ENCODE assay signal across 33 cellular contexts in genomic region chr12:34119366-34119765, GRCh38.
"Had no signal": no experiment of that assay in that cellular context is flagged by ENCODE, and none has a peak within 500 bp of the region (broad histone marks: within the 10 kb centered on the region; RNA-seq: fewer than 3 reads in every experiment).

No MANE protein-coding gene starts in this region.

- ATAC-seq: activated CD4-positive, CD25-positive, alpha-beta regulatory T cell treated with anti-CD3 and anti-CD28 coated beads, Interleukin-2, amount 50 U/mL, for 24 hours; activated CD8-positive, alpha-beta memory T cell treated with anti-CD3 and anti-CD28 coated beads, Interleukin-2, amount 10 ng/mL, durations not matched to agents 7 days and 5 days; activated CD8-positive, alpha-beta T cell treated with anti-CD3 and anti-CD28 coated beads, Interleukin-2, amount 10 ng/mL, durations not matched to agents 7 days and 5 days; activated naive CD8-positive, alpha-beta T cell treated with anti-CD3 and anti-CD28 coated beads, Interleukin-2, amount 50 U/mL, for 24 hours; body of pancreas; esophagus mucosa; gastroesophageal sphincter; T-helper 17 cell had no signal

- H3K27me3 ChIP-seq: adrenal gland, body of pancreas, gastroesophageal sphincter had no signal

- DNase-seq: activated B cell treated with CpG ODN at 0.5 μM for 24 hours; activated CD4-positive, alpha-beta memory T cell treated with anti-CD3 and anti-CD28 coated beads for 36 hours; activated CD4-positive, alpha-beta T cell treated with anti-CD3 and anti-CD28 coated beads, Interleukin-2, amount 10 ng/mL, durations not matched to agents 24 days and 14 days; activated CD8-positive, alpha-beta memory T cell treated with anti-CD3 and anti-CD28 coated beads, Interleukin-2, amount 10 ng/mL, durations not matched to agents 7 days and 5 days; activated CD8-positive, alpha-beta memory T cell treated with anti-CD3 and anti-CD28 coated beads, Interleukin-2, amount 50 U/mL, for 4 hours; activated CD8-positive, alpha-beta T cell treated with anti-CD3 and anti-CD28 coated beads, Interleukin-2, amount 10 ng/mL, durations not matched to agents 7 days and 5 days; activated effector memory CD4-positive, alpha-beta T cell treated with anti-CD3 and anti-CD28 coated beads, Interleukin-2, amount 50 U/mL, for 16 hours; activated naive CD4-positive, alpha-beta T cell treated with anti-CD3 and anti-CD28 coated beads for 36 hours; activated naive CD8-positive, alpha-beta T cell treated with anti-CD3 and anti-CD28 coated beads for 36 hours; activated naive CD8-positive, alpha-beta T cell treated with anti-CD3 and anti-CD28 coated beads, Interleukin-2, amount 50 U/mL, for 24 hours; activated T-cell treated with anti-CD3 and anti-CD28 coated beads, Interleukin-2, amount 50 U/mL, for 1 hour; activated T-cell treated with anti-CD3 and anti-CD28 coated beads, Interleukin-2, amount 50 U/mL, for 48 hours; adrenal gland; amygdala; aorta; body of pancreas; caudate nucleus; dorsolateral prefrontal cortex; effector memory CD4-positive, alpha-beta T cell; endodermal cell; foreskin melanocyte; head of caudate nucleus; T-helper 1 cell; T-helper 17 cell; T1000; WERI-Rb-1 had no signal

- H3K27ac Mint-ChIP-seq: activated B cell treated with CpG ODN at 0.5 μM for 24 hours; activated CD4-positive, alpha-beta memory T cell treated with anti-CD3 and anti-CD28 coated beads for 36 hours; activated CD4-positive, alpha-beta T cell treated with anti-CD3 and anti-CD28 coated beads, Interleukin-2, amount 10 ng/mL, durations not matched to agents 24 days and 14 days; activated CD8-positive, alpha-beta memory T cell treated with anti-CD3 and anti-CD28 coated beads, Interleukin-2, amount 10 ng/mL, durations not matched to agents 7 days and 5 days; activated CD8-positive, alpha-beta T cell treated with anti-CD3 and anti-CD28 coated beads, Interleukin-2, amount 10 ng/mL, durations not matched to agents 7 days and 5 days; activated naive CD4-positive, alpha-beta T cell treated with anti-CD3 and anti-CD28 coated beads for 36 hours; activated naive CD4-positive, alpha-beta T cell treated with anti-CD3 and anti-CD28 coated beads, Interleukin-2, amount 50 U/mL, for 24 hours; activated naive CD8-positive, alpha-beta T cell treated with anti-CD3 and anti-CD28 coated beads for 36 hours; activated naive CD8-positive, alpha-beta T cell treated with anti-CD3 and anti-CD28 coated beads, Interleukin-2, amount 50 U/mL, for 24 hours; activated T-helper 1 cell treated with anti-CD3 and anti-CD28 coated beads, Interleukin-12 subunit alpha, Interleukin-12 subunit beta, Interleukin-2, Interleukin-4 antibody, amounts not matched to agents 30 ng/mL and 10 ng/mL and 1 ng/mL, durations not matched to agents 14 hours and 24 hours and 36 hours; activated T-helper 2 cell treated with anti-CD3 and anti-CD28 coated beads, Interferon-gamma antibody, Interleukin-2, Interleukin-4, amounts not matched to agents 10 μg/mL and 5 μg/mL and 100 μg/mL, durations not matched to agents 14 hours and 24 hours and 36 hours; endodermal cell; T-helper 17 cell; T-helper 2 cell treated with Interferon-gamma antibody and Interleukin-4, amounts not matched to agents 5 μg/mL and 100 μg/mL, for 36 hours had no signal

- H3K4me1 Mint-ChIP-seq: activated B cell treated with CpG ODN at 0.5 μM for 24 hours; activated CD4-positive, alpha-beta T cell treated with anti-CD3 and anti-CD28 coated beads, Interleukin-2, amount 10 ng/mL, durations not matched to agents 24 days and 14 days; activated CD8-positive, alpha-beta memory T cell treated with anti-CD3 and anti-CD28 coated beads, Interleukin-2, amount 10 ng/mL, durations not matched to agents 7 days and 5 days; activated naive CD4-positive, alpha-beta T cell treated with anti-CD3 and anti-CD28 coated beads, Interleukin-2, amount 50 U/mL, for 24 hours; activated naive CD8-positive, alpha-beta T cell treated with anti-CD3 and anti-CD28 coated beads for 36 hours; activated naive CD8-positive, alpha-beta T cell treated with anti-CD3 and anti-CD28 coated beads, Interleukin-2, amount 50 U/mL, for 24 hours; endodermal cell; T-helper 17 cell had no signal

- H3K27ac ChIP-seq: adrenal gland, body of pancreas, dorsolateral prefrontal cortex, gastroesophageal sphincter, WERI-Rb-1 had no signal

- H3K36me3 ChIP-seq: adrenal gland, gastroesophageal sphincter, WERI-Rb-1 had no signal

- H3K27me3 Mint-ChIP-seq: activated B cell treated with CpG ODN at 0.5 μM for 24 hours; activated CD4-positive, alpha-beta memory T cell treated with anti-CD3 and anti-CD28 coated beads for 36 hours; activated naive CD4-positive, alpha-beta T cell treated with anti-CD3 and anti-CD28 coated beads, Interleukin-2, amount 50 U/mL, for 24 hours; activated naive CD8-positive, alpha-beta T cell treated with anti-CD3 and anti-CD28 coated beads for 36 hours; activated naive CD8-positive, alpha-beta T cell treated with anti-CD3 and anti-CD28 coated beads, Interleukin-2, amount 50 U/mL, for 24 hours; T-helper 17 cell had no signal

- H3K4me3 Mint-ChIP-seq: activated B cell treated with CpG ODN at 0.5 μM for 24 hours; activated CD4-positive, alpha-beta memory T cell treated with anti-CD3 and anti-CD28 coated beads for 36 hours; activated CD4-positive, alpha-beta T cell treated with anti-CD3 and anti-CD28 coated beads, Interleukin-2, amount 10 ng/mL, durations not matched to agents 24 days and 14 days; activated CD8-positive, alpha-beta memory T cell treated with anti-CD3 and anti-CD28 coated beads, Interleukin-2, amount 10 ng/mL, durations not matched to agents 7 days and 5 days; activated CD8-positive, alpha-beta T cell treated with anti-CD3 and anti-CD28 coated beads, Interleukin-2, amount 10 ng/mL, durations not matched to agents 7 days and 5 days; activated naive CD4-positive, alpha-beta T cell treated with anti-CD3 and anti-CD28 coated beads for 36 hours; activated naive CD4-positive, alpha-beta T cell treated with anti-CD3 and anti-CD28 coated beads, Interleukin-2, amount 50 U/mL, for 24 hours; activated naive CD8-positive, alpha-beta T cell treated with anti-CD3 and anti-CD28 coated beads for 36 hours; activated naive CD8-positive, alpha-beta T cell treated with anti-CD3 and anti-CD28 coated beads, Interleukin-2, amount 50 U/mL, for 24 hours; activated T-helper 1 cell treated with anti-CD3 and anti-CD28 coated beads, Interleukin-12 subunit alpha, Interleukin-12 subunit beta, Interleukin-2, Interleukin-4 antibody, amounts not matched to agents 30 ng/mL and 10 ng/mL and 1 ng/mL, durations not matched to agents 14 hours and 24 hours and 36 hours; endodermal cell; T-helper 17 cell; T-helper 2 cell treated with Interferon-gamma antibody and Interleukin-4, amounts not matched to agents 5 μg/mL and 100 μg/mL, for 36 hours had no signal

- H3K36me3 Mint-ChIP-seq: activated CD4-positive, alpha-beta memory T cell treated with anti-CD3 and anti-CD28 coated beads for 36 hours; activated CD8-positive, alpha-beta memory T cell treated with anti-CD3 and anti-CD28 coated beads, Interleukin-2, amount 10 ng/mL, durations not matched to agents 7 days and 5 days; activated naive CD4-positive, alpha-beta T cell treated with anti-CD3 and anti-CD28 coated beads, Interleukin-2, amount 50 U/mL, for 24 hours; activated naive CD8-positive, alpha-beta T cell treated with anti-CD3 and anti-CD28 coated beads for 36 hours had no signal

- H3K9me3 Mint-ChIP-seq: activated B cell treated with CpG ODN at 0.5 μM for 24 hours; activated CD4-positive, alpha-beta memory T cell treated with anti-CD3 and anti-CD28 coated beads for 36 hours; activated CD4-positive, alpha-beta T cell treated with anti-CD3 and anti-CD28 coated beads, Interleukin-2, amount 10 ng/mL, durations not matched to agents 24 days and 14 days; activated naive CD4-positive, alpha-beta T cell treated with anti-CD3 and anti-CD28 coated beads for 36 hours; activated naive CD4-positive, alpha-beta T cell treated with anti-CD3 and anti-CD28 coated beads, Interleukin-2, amount 50 U/mL, for 24 hours; activated naive CD8-positive, alpha-beta T cell treated with anti-CD3 and anti-CD28 coated beads for 36 hours; activated naive CD8-positive, alpha-beta T cell treated with anti-CD3 and anti-CD28 coated beads, Interleukin-2, amount 50 U/mL, for 24 hours; activated T-helper 1 cell treated with anti-CD3 and anti-CD28 coated beads, Interleukin-12 subunit alpha, Interleukin-12 subunit beta, Interleukin-2, Interleukin-4 antibody, amounts not matched to agents 30 ng/mL and 10 ng/mL and 1 ng/mL, durations not matched to agents 14 hours and 24 hours and 36 hours; activated T-helper 2 cell treated with anti-CD3 and anti-CD28 coated beads, Interferon-gamma antibody, Interleukin-2, Interleukin-4, amounts not matched to agents 10 μg/mL and 5 μg/mL and 100 μg/mL, durations not matched to agents 14 hours and 24 hours and 36 hours; T-helper 2 cell treated with Interferon-gamma antibody and Interleukin-4, amounts not matched to agents 5 μg/mL and 100 μg/mL, for 36 hours had no signal

- H3K4me3 ChIP-seq: adrenal gland, body of pancreas, dorsolateral prefrontal cortex, gastroesophageal sphincter had no signal

- H3K9me3 ChIP-seq: adrenal gland, body of pancreas, gastroesophageal sphincter had no signal

- H3K4me1 ChIP-seq: adrenal gland, body of pancreas, gastroesophageal sphincter had no signal
